10 cellular contexts compared by ENCODE assay signal in genomic region chr18:22166070-22166972, GRCh38. TPM values are rescaled to one million over a fixed set of nuclear protein-coding genes. Genes with fewer than 3 reads are reported as not detected.
DNase-seq lines count a peak whose midpoint lies in the region; ATAC-seq and TF ChIP-seq lines count a peak whose summit lies in the region.
"Had no signal": no experiment of that assay in that cellular context is flagged by ENCODE, and none has a peak within 500 bp of the region (broad histone marks: within the 10 kb centered on the region; RNA-seq: fewer than 3 reads in every experiment).

No MANE protein-coding gene starts in this region.

- H2AFZ ChIP-seq in smooth muscle cell (ENCODE audit: low read depth) (peak overlapping the region; percentile 76), OCI-LY7 (ENCODE audit: low read length) (no peak overlapping the region)

- H4K20me1 ChIP-seq in smooth muscle cell (ENCODE audit: low read depth) (peaks cover 16% of the 10 kb centered on the region), OCI-LY7 (ENCODE audit: insufficient read depth, low read length) (no peaks in the 10 kb centered on the region)

- intact Hi-C loops in OCI-LY7 (cut with micrococcal nuclease; ENCODE audit: unreplicated experiment): no loop called here

- peak overlapping the region; percentile 96 for H3K4me2 ChIP-seq in smooth muscle cell
- H3K4me2 ChIP-seq in OCI-LY7 (ENCODE audit: low read length): no peak overlapping the region

- DNase-seq in HuH-7.5 (ENCODE audit: low spot score) (peak; percentile 66), choroid plexus epithelial cell (ENCODE audit: low read depth) (no peak), left kidney (ENCODE audit: low read depth, low spot score) (peak; percentile 60), smooth muscle cell (lab: John Stamatoyannopoulos, UW; ENCODE audit: unreplicated experiment) (no peak), COR-L47 (lab: John Stamatoyannopoulos, UW) (no peak), NCI-H2227 treated with DMSO at 0.1 percent for 48 hours (lab: John Stamatoyannopoulos, UW) (no peak), OCI-LY7 (ENCODE audit: low spot score) (no peak)
- DNase-seq: activated effector memory CD4-positive, alpha-beta T cell treated with anti-CD3 and anti-CD28 coated beads, Interleukin-2, amount 50 U/mL, for 16 hours; stimulated activated CD4-positive, alpha-beta T cell treated with anti-CD3 and anti-CD28 coated beads, Interleukin-2, amount 100 ng/mL, for 24 hours had no signal

- CTCF ChIA-PET in OCI-LY7 (lab: Charles Lee; ENCODE audit: unreplicated experiment): no interaction called here

- H3K9me3 ChIP-seq in smooth muscle cell (replicated peaks; ENCODE audit: low read depth) (no peaks in the 10 kb centered on the region), OCI-LY7 (ENCODE audit: low read length) (no peaks in the 10 kb centered on the region)

- H3K4me3 ChIP-seq in choroid plexus epithelial cell (ENCODE audit: low read depth, low read length): peak overlapping the region; percentile 90
- peak overlapping the region; percentile 92 for H3K4me3 ChIP-seq in smooth muscle cell
- no peak overlapping the region for H3K4me3 ChIP-seq in OCI-LY7 (ENCODE audit: low read depth, low read length, poor library complexity, severe bottlenecking)

- H3K9ac ChIP-seq in smooth muscle cell (ENCODE audit: low read depth): peak overlapping the region; percentile 86

- peaks cover 4% of the 10 kb centered on the region for H3F3A ChIP-seq in smooth muscle cell (ENCODE audit: low read depth)

- peaks cover 29% of the 10 kb centered on the region for H3K79me2 ChIP-seq in smooth muscle cell (ENCODE audit: low read depth)
- H3K79me2 ChIP-seq in OCI-LY7 (ENCODE audit: insufficient read depth, low read depth, low read length): no peaks in the 10 kb centered on the region

- BruUV-seq in OCI-LY7 (replicated peaks; lab: Mats Ljungman, UMichigan): no TSS peak

- H3K36me3 ChIP-seq in smooth muscle cell (ENCODE audit: low read depth) (no peaks in the 10 kb centered on the region), OCI-LY7 (ENCODE audit: insufficient read depth, low read length) (no peaks in the 10 kb centered on the region)

- no peaks in the 10 kb centered on the region for H3K4me1 ChIP-seq in smooth muscle cell (ENCODE audit: low read depth)
- H3K4me1 ChIP-seq in OCI-LY7 (ENCODE audit: insufficient read depth, low read length, poor library complexity, severe bottlenecking): no peaks in the 10 kb centered on the region

- TF ChIP-seq CTCF in choroid plexus epithelial cell (conservative IDR thresholded peaks at IDR 0.05; ENCODE audit: low read depth, low read length): peak; percentile 22
- no peak for TF ChIP-seq CTCF in smooth muscle cell (IDR thresholded peaks at IDR 0.05; ENCODE audit: borderline replicate concordance, insufficient read depth, poor library complexity, severe bottlenecking)
- TF ChIP-seq CTCF in OCI-LY7 (conservative IDR thresholded peaks at IDR 0.05; ENCODE audit: low read length): no peak

- WGBS in smooth muscle cell (ENCODE audit: low lambda C conversion rate): 2% methylated on average over 46 of the region's 46 CpGs

- H3K27ac ChIP-seq in smooth muscle cell (ENCODE audit: low read depth): peak overlapping the region; percentile 70
- H3K27ac ChIP-seq in OCI-LY7 (ENCODE audit: low read depth, low read length, poor library complexity, severe bottlenecking): no peak overlapping the region

- ATAC-seq in HG03354 (IDR thresholded peaks at IDR 0.05; ENCODE audit: poor library complexity, severe bottlenecking, unreplicated experiment): no peak

- H3K9me2 ChIP-seq in OCI-LY7 (ENCODE audit: insufficient read depth, low read length): no peaks in the 10 kb centered on the region

- POLR2A ChIA-PET in OCI-LY7 (lab: Charles Lee): interaction anchor here (0.7 kb wide), 2 partner anchors 12 to 22 kb away, joined by 4 read pairs; no protein-coding TSS in a partner anchor

- no peaks in the 10 kb centered on the region for H3K27me3 ChIP-seq in smooth muscle cell (ENCODE audit: low read depth)

RNA-seq across cellular contexts. Expression of gene GATA6, which starts 3.1 kb away (rescaled TPM):
- 48.5 and 52.5 TPM in 2 replicates for total RNA-seq in smooth muscle cell
- 39.2 and 49.9 TPM in 2 replicates for polyA plus RNA-seq in smooth muscle cell
- total RNA-seq in OCI-LY7 (2014; rRNA removed; shearing (Covaris generic)): not detected in 2 replicates
- not detected in 2 replicates for total RNA-seq in OCI-LY7 (2022)

Comparison
In these comparisons a context has a peak if more than half of its experiments do, and no peak if none do; other contexts are left out.
1. DNase-seq: peak in HuH-7.5 (single experiment) and left kidney (single experiment); none in choroid plexus epithelial cell (single experiment), smooth muscle cell (single experiment), COR-L47 (single experiment), NCI-H2227 treated with DMSO at 0.1 percent for 48 hours (single experiment) and OCI-LY7 (single experiment).
2. RNA of gene GATA6, which starts 3.1 kb away (total RNA-seq): 48.5 to 52.5 TPM in smooth muscle cell; not detected in OCI-LY7; every median in the first group is over 10 times any median in the second.